8 cellular contexts compared by ENCODE assay signal in the genomic region with DNA sequence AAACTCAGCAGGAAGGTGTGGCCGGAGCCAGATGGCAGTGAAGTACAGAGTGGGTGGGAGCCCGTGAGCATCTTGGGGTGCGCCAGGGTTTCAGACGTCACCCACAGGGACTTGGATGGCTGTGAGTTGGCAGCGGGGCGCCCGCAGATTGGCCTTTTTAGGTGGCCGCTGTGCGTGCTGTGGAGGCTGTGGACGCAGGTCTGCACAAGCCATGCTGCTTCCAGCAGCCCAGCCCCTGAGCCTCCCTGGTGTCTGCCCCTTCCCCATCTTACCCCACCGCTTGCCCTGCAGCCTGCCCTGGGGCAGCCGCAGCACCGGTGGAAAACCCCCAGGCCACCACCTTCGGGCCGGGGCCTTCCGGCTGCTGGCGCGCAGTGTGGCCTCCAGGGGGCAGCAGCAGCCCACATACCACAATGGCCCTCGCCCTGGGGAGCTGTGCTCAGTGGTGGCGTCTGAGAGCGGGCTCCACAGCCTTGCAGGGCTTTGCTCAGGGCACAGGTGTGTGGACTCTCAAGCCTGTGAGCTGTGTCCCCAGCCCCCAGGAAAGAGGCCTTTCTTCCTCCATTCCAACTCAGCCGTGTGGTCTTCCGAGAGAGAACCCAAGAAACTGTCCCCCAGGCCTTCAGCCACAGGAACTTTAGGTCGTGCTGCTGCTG. TPM values are rescaled to one million over a fixed set of nuclear protein-coding genes. Genes with fewer than 3 reads are reported as not detected.
A peak's percentile ranks its signal among the peaks of the same experiment; 100 is the strongest.
DNase-seq lines count a peak whose midpoint lies in the region; ATAC-seq and TF ChIP-seq lines count a peak whose summit lies in the region.

No MANE protein-coding gene starts in this region.

- no peak overlapping the region for H3K9ac ChIP-seq in MM.1S (ENCODE audit: low read length)

- intact Hi-C loops in head of caudate nucleus (cut with DNase I), result loop anchor here (2.0 kb wide), 1 partner anchor 556 kb away; no protein-coding TSS in a partner anchor
- intact Hi-C loops in posterior cingulate gyrus (cut with DNase I), result loop anchor here (1.0 kb wide), 1 partner anchor 555 kb away; no protein-coding TSS in a partner anchor

- peak; percentile 91 for DNase-seq in AG08395 (ENCODE audit: low spot score)
- peak; percentile 69 for DNase-seq in MM.1S
- DNase-seq in SKM-1 (lab: John Stamatoyannopoulos, UW; ENCODE audit: unreplicated experiment), result peak; percentile 36
- DNase-seq in activated naive CD4-positive, alpha-beta T cell treated with Interleukin-2 at 50 U/mL for 16 hours, result peak; percentile 90
- DNase-seq in head of caudate nucleus, result peak; percentile 54 to 90 (median 78)
- peak in 9 of 10 donors; percentile 71 to 97 (median 80) for DNase-seq in posterior cingulate gyrus
- peak; percentile 79 for DNase-seq in ureter (ENCODE audit: low spot score)

- TF ChIP-seq CTCF in MM.1S (IDR thresholded peaks at IDR 0.05; ENCODE audit: low read length), result peak; percentile 93

- H3K27me3 ChIP-seq in MM.1S (replicated peaks; ENCODE audit: insufficient read depth, low read length), result peaks cover 66% of the 10 kb centered on the region

- no peak overlapping the region for H3K27ac ChIP-seq in MM.1S (ENCODE audit: low read length)

- H3K4me1 ChIP-seq in MM.1S (ENCODE audit: low read length), result no peaks in the 10 kb centered on the region

- no peak overlapping the region for H3K4me3 ChIP-seq in MM.1S (ENCODE audit: low read length)

- H2AFZ ChIP-seq in MM.1S (ENCODE audit: low read length), result peak overlapping the region; percentile 32; the same call in 1 of the 2 replicates

- peak; percentile 72 for ATAC-seq in GM18909 (IDR thresholded peaks at IDR 0.05; ENCODE audit: poor library complexity, unreplicated experiment)

- no peaks in the 10 kb centered on the region for H3K9me3 ChIP-seq in MM.1S (replicated peaks; ENCODE audit: insufficient read depth, low read length)

- no peaks in the 10 kb centered on the region for H4K20me1 ChIP-seq in MM.1S (ENCODE audit: insufficient read depth, low read length)

- no peaks in the 10 kb centered on the region for H3K36me3 ChIP-seq in MM.1S (replicated peaks; ENCODE audit: insufficient read depth, low read length)

- H3K4me2 ChIP-seq in MM.1S (ENCODE audit: low read depth, low read length), result peak overlapping the region; percentile 10; the same call in 1 of the 2 replicates

- no peaks in the 10 kb centered on the region for H3K79me2 ChIP-seq in MM.1S (ENCODE audit: low read length)

- no peaks in the 10 kb centered on the region for H3F3A ChIP-seq in MM.1S (ENCODE audit: insufficient read depth, low read length)

- no peaks in the 10 kb centered on the region for H3K9me2 ChIP-seq in MM.1S (replicated peaks; ENCODE audit: insufficient read depth, low read length)

RNA-seq across cellular contexts. Expression of a gene that starts 11.8 kb away (rescaled TPM):
- 21.2 TPM for total RNA-seq in ureter

RNA-seq across cellular contexts. Expression of a gene that starts 49.6 kb away (rescaled TPM):
- total RNA-seq in ureter, result 2.0 TPM

Comparison
In these comparisons a context has a peak if more than half of its experiments do, and no peak if none do; other contexts are left out.
1. DNase-seq: peak in every context shown above with its lines; median percentile 91 in AG08395; 90 in activated naive CD4-positive, alpha-beta T cell treated with Interleukin-2 at 50 U/mL for 16 hours; 80 in posterior cingulate gyrus; 79 in ureter; 78 in head of caudate nucleus; 69 in MM.1S; 36 in SKM-1.